In genomic region chr4:4719446-4719845, GRCh38 we compare ENCODE assay signal across 17 cellular contexts.
DNase-seq lines count a peak whose midpoint lies in the region; TF ChIP-seq lines count a peak whose summit lies in the region.
"Had no signal": no experiment of that assay in that cellular context is flagged by ENCODE, and none has a peak within 500 bp of the region (broad histone marks: within the 10 kb centered on the region; RNA-seq: fewer than 3 reads in every experiment).

No MANE protein-coding gene starts in this region.

- no peak overlapping the region for H3K27ac ChIP-seq in smooth muscle cell (ENCODE audit: low read depth)
- H3K27ac ChIP-seq: BLaER1, GM23248, PC-9, RWPE1 had no signal

- no peaks in the 10 kb centered on the region for H3K36me3 ChIP-seq in smooth muscle cell (ENCODE audit: low read depth)
- H3K36me3 ChIP-seq: BLaER1 had no signal

- no peaks in the 10 kb centered on the region for H3K27me3 ChIP-seq in smooth muscle cell (ENCODE audit: low read depth)
- H3K27me3 ChIP-seq: BLaER1 had no signal

- whole genome bisulfite sequencing in smooth muscle cell (ENCODE audit: low lambda C conversion rate) = 80% methylated on average over 4 of the region's 4 CpGs

- DNase-seq in NCI-H524 (lab: John Stamatoyannopoulos, UW) (peak; percentile 36 to 67), NCI-H524 treated with DMSO at 0.1 percent for 48 hours (lab: John Stamatoyannopoulos, UW) (no peak), NCI-H526 treated with DMSO at 0.1 percent for 48 hours (lab: John Stamatoyannopoulos, UW) (peak; percentile 3), head of caudate nucleus (peak; percentile 7 to 83 (median 49)), midbrain (lab: John Stamatoyannopoulos, UW) (no peak), smooth muscle cell (lab: John Stamatoyannopoulos, UW; ENCODE audit: unreplicated experiment) (no peak), COR-L47 (lab: John Stamatoyannopoulos, UW) (no peak)
- DNase-seq: Calu3; CD4-positive, alpha-beta memory T cell; GM23248; NCI-H1105; NCI-H2081; NCI-H774; PC-9; SIG-M5 had no signal

- intact Hi-C loops in head of caudate nucleus (cut with DNase I) = no loop called here

- no peak for TF ChIP-seq CTCF in smooth muscle cell (IDR thresholded peaks at IDR 0.05; ENCODE audit: borderline replicate concordance, insufficient read depth, poor library complexity, severe bottlenecking)

- H4K20me1 ChIP-seq in smooth muscle cell (ENCODE audit: low read depth) = no peaks in the 10 kb centered on the region
- H4K20me1 ChIP-seq: BLaER1 had no signal

- no peaks in the 10 kb centered on the region for H3F3A ChIP-seq in smooth muscle cell (ENCODE audit: low read depth)

- H3K4me1 ChIP-seq in smooth muscle cell (ENCODE audit: low read depth) = no peaks in the 10 kb centered on the region
- H3K4me1 ChIP-seq: BLaER1 had no signal

- H3K9me3 ChIP-seq in smooth muscle cell (replicated peaks; ENCODE audit: low read depth) = no peaks in the 10 kb centered on the region

- H3K4me2 ChIP-seq in smooth muscle cell = no peak overlapping the region
- H3K4me2 ChIP-seq: BLaER1, PC-9 had no signal

- H3K9ac ChIP-seq in smooth muscle cell (ENCODE audit: low read depth) = no peak overlapping the region
- H3K9ac ChIP-seq: BLaER1, GM23248 had no signal

- H2AFZ ChIP-seq in smooth muscle cell (ENCODE audit: low read depth) = no peak overlapping the region
- H2AFZ ChIP-seq: GM23248, PC-9 had no signal

- no peak overlapping the region for H3K4me3 ChIP-seq in smooth muscle cell
- H3K4me3 ChIP-seq: BLaER1, GM23248, PC-9 had no signal

- no peaks in the 10 kb centered on the region for H3K79me2 ChIP-seq in smooth muscle cell (ENCODE audit: low read depth)

Comparison
In these comparisons a context has a peak if more than half of its experiments do, and no peak if none do; other contexts are left out.
1. DNase-seq: peak in NCI-H524 (2 of 2), NCI-H526 treated with DMSO at 0.1 percent for 48 hours (single experiment) and head of caudate nucleus (42 of 42); none in NCI-H524 treated with DMSO at 0.1 percent for 48 hours (single experiment), midbrain (single experiment), smooth muscle cell (single experiment) and COR-L47 (single experiment).